In genomic region chr7:116526897-116527296, GRCh38 we compare ENCODE assay signal across 8 cellular contexts. TPM values are rescaled to one million over a fixed set of nuclear protein-coding genes. Genes with fewer than 3 reads are reported as not detected.
DNase-seq lines count a peak whose midpoint lies in the region; ATAC-seq, FAIRE-seq and TF ChIP-seq lines count a peak whose summit lies in the region.

No MANE protein-coding gene starts in this region.

- H3K27me3 ChIP-seq in K562 (ENCODE audit: control insufficient read depth in 2 of 2, insufficient read depth in 2 of 2, low read length in 2 of 2): peaks cover 0 to 7% of the 10 kb centered on the region in 2 experiments; a peak in 2 of 5 replicates
- no peaks in the 10 kb centered on the region for H3K27me3 ChIP-seq in lung (ENCODE audit: control insufficient read depth, insufficient read depth)
- H3K27me3 ChIP-seq in upper lobe of left lung: peaks cover 0 to 3% (median 0%) of the 10 kb centered on the region in 4 donors

- no peaks in the 10 kb centered on the region for H3K36me3 Mint-ChIP-seq in activated naive CD4-positive, alpha-beta T cell treated with anti-CD3 and anti-CD28 coated beads, Interleukin-2, amount 10 ng/mL, durations not matched to agents 7 days and 5 days

- POLR2A ChIA-PET in K562 (lab: Yijun Ruan, JAX): interaction anchor here (0.7 to 1.2 kb wide), 5 partner anchors 25 to 261 kb away, joined by 3 to 9 read pairs (median 4); no protein-coding TSS in a partner anchor

- H2AFZ ChIP-seq in K562 (ENCODE audit: low read depth, low read length): peak overlapping the region; percentile 93

- H3K9me3 ChIP-seq in K562 (replicated peaks; ENCODE audit: control insufficient read depth, insufficient read depth, low read depth, low read length) (no peaks in the 10 kb centered on the region), lung (ENCODE audit: control insufficient read depth in 2 of 2, insufficient read depth in 1 of 2, low read length in 1 of 2) (no peaks in the 10 kb centered on the region), upper lobe of left lung (no peaks in the 10 kb centered on the region)

- no peaks in the 10 kb centered on the region for H4K20me1 ChIP-seq in K562 (replicated peaks; ENCODE audit: control insufficient read depth, insufficient read depth, low read length)

- intact Hi-C loops in K562 (cut with micrococcal nuclease): loop anchor here (1.0 to 2.0 kb wide), 5 partner anchors 62 to 346 kb away; no protein-coding TSS in a partner anchor

- peak overlapping the region; percentile 63 for H3K4me3 Mint-ChIP-seq in activated naive CD4-positive, alpha-beta T cell treated with anti-CD3 and anti-CD28 coated beads, Interleukin-2, amount 10 ng/mL, durations not matched to agents 7 days and 5 days

- H3K9me3 Mint-ChIP-seq in activated naive CD4-positive, alpha-beta T cell treated with anti-CD3 and anti-CD28 coated beads, Interleukin-2, amount 10 ng/mL, durations not matched to agents 7 days and 5 days: no peaks in the 10 kb centered on the region

- H3K9me1 ChIP-seq in K562 (ENCODE audit: control insufficient read depth, insufficient read depth, low read length): no peaks in the 10 kb centered on the region

- no peaks in the 10 kb centered on the region for H3K79me2 ChIP-seq in K562 (ENCODE audit: control insufficient read depth, insufficient read depth, low read length)

- H3K9ac ChIP-seq in K562 (ENCODE audit: insufficient read depth in 1 of 2, low read depth in 2 of 2, low read length in 2 of 2): peak overlapping the region in 1 of 2 experiments; percentile 89; a peak in 1 of 4 replicates

- H3K36me3 ChIP-seq in K562 (ENCODE audit: control insufficient read depth, insufficient read depth, low read length) (no peaks in the 10 kb centered on the region), lung (ENCODE audit: control insufficient read depth in 2 of 2, insufficient read depth in 2 of 2, low read length in 2 of 2) (peaks cover 0 to 5% of the 10 kb centered on the region in 2 donors), upper lobe of left lung (peaks cover 0 to 10% (median 0%) of the 10 kb centered on the region in 4 donors)

- TF ChIP-seq EP300 in K562 (IDR thresholded peaks at IDR 0.05; ENCODE audit: low read length) (no peak), upper lobe of left lung (IDR thresholded peaks at IDR 0.05) (no peak)

- TF ChIP-seq RAD21 in K562 (CRISPR knock-in tag; conservative IDR thresholded peaks at IDR 0.05 in 1 of 2, IDR thresholded peaks at IDR 0.05 in 1 of 2): no peak

- peak overlapping the region; percentile 98 for H3K4me2 ChIP-seq in K562 (ENCODE audit: insufficient read depth, low read length)

- H3K27ac ChIP-seq in K562 (ENCODE audit: extremely low read depth, low read depth, low read length) (no peak overlapping the region), lung (ENCODE audit: low read depth in 1 of 2, low read length in 1 of 2) (peak overlapping the region; percentile 74 to 99), upper lobe of left lung (peak overlapping the region; percentile 89 to 99 (median 94))

- ATAC-seq in K562: no peak
- no peak for ATAC-seq in lung (ENCODE audit: insufficient read depth, low FRiP score)
- no peak for ATAC-seq in upper lobe of left lung (ENCODE audit: low FRiP score in 2 of 2)

- DNase-seq in activated naive CD4-positive, alpha-beta T cell treated with anti-CD3 and anti-CD28 coated beads, Interleukin-2, amount 10 ng/mL, durations not matched to agents 7 days and 5 days: no peak
- no peak for DNase-seq in activated naive CD4-positive, alpha-beta T cell (lab: John Stamatoyannopoulos, UW)
- DNase-seq in K562 (ENCODE audit: extremely low read depth in 1 of 4, low spot score in 3 of 4) (no peak), lung (ENCODE audit: low spot score) (no peak), upper lobe of left lung (no peak), HPDE6-E6E7 (ENCODE audit: extremely low spot score) (no peak)
- DNase-seq in stimulated activated CD4-positive, alpha-beta T cell treated with anti-CD3 and anti-CD28 coated beads, Interleukin-2, amount 100 ng/mL, for 48 hours: no peak
- DNase-seq in stimulated activated CD8-positive, alpha-beta memory T cell treated with anti-CD3 and anti-CD28 coated beads, Interleukin-4, amount 100 ng/mL, for 48 hours: no peak

- H3K27me3 Mint-ChIP-seq in activated naive CD4-positive, alpha-beta T cell treated with anti-CD3 and anti-CD28 coated beads, Interleukin-2, amount 10 ng/mL, durations not matched to agents 7 days and 5 days: peaks cover 70% of the 10 kb centered on the region

- TF ChIP-seq CTCF in K562 (IDR thresholded peaks at IDR 0.05 in 2 of 3, conservative IDR thresholded peaks at IDR 0.05 in 1 of 3; ENCODE audit: insufficient read depth in 2 of 3, low read depth in 1 of 3, low read length in 3 of 3) (no peak), lung (IDR thresholded peaks at IDR 0.05; ENCODE audit: control extremely low read depth, extremely low read depth) (no peak), upper lobe of left lung (IDR thresholded peaks at IDR 0.05) (no peak)

- H3K4me3 ChIP-seq in K562 (no peak overlapping the region), lung (peak overlapping the region; percentile 68), upper lobe of left lung (peak overlapping the region; percentile 38 to 71 (median 58))

- H3K4me1 ChIP-seq in K562 (replicated peaks in 1 of 2; ENCODE audit: control insufficient read depth in 2 of 2, insufficient read depth in 2 of 2, low read length in 2 of 2): peaks cover 21 to 24% of the 10 kb centered on the region in 2 experiments
- peaks cover 6 to 9% of the 10 kb centered on the region in 2 donors for H3K4me1 ChIP-seq in lung (ENCODE audit: control insufficient read depth in 2 of 2, insufficient read depth in 2 of 2, low read length in 2 of 2)
- peaks cover 6 to 42% (median 35%) of the 10 kb centered on the region in 4 donors for H3K4me1 ChIP-seq in upper lobe of left lung

- 24% methylated on average over 5 of the region's 5 CpGs for WGBS in K562 (ENCODE audit: insufficient coverage, low coverage, missing lambda C conversion rate)
- 32 to 37% methylated on average over 5 of the region's 5 CpGs for WGBS in lung, 2 donors
- 27 to 32% methylated on average over 5 of the region's 5 CpGs for WGBS in upper lobe of left lung, 2 donors

- in situ Hi-C loops in K562 (cut with MboI): no loop called here

- no peak for TF ChIP-seq POLR2A in K562 (conservative IDR thresholded peaks at IDR 0.05)
- TF ChIP-seq POLR2A in upper lobe of left lung (IDR thresholded peaks at IDR 0.05): no peak

- peaks cover 27% of the 10 kb centered on the region for H3K4me1 Mint-ChIP-seq in activated naive CD4-positive, alpha-beta T cell treated with anti-CD3 and anti-CD28 coated beads, Interleukin-2, amount 10 ng/mL, durations not matched to agents 7 days and 5 days

- no peak for FAIRE-seq in K562 (lab: Jason Lieb, UNC)

- no TSS peak for BruUV-seq in K562 (replicated peaks; lab: Mats Ljungman, UMichigan)

- no peak overlapping the region for H3K27ac Mint-ChIP-seq in activated naive CD4-positive, alpha-beta T cell treated with anti-CD3 and anti-CD28 coated beads, Interleukin-2, amount 10 ng/mL, durations not matched to agents 7 days and 5 days

- CTCF ChIA-PET in activated naive CD4-positive, alpha-beta T cell treated with anti-CD3 and anti-CD28 coated beads, Interleukin-2, amount 10 ng/mL, durations not matched to agents 7 days and 5 days (lab: Charles Lee): interaction anchor here (0.6 to 3.5 kb wide), 18 partner anchors 13 to 385 kb away, joined by 3 to 24 read pairs (median 6); no protein-coding TSS in a partner anchor
- CTCF ChIA-PET in K562 (lab: Yijun Ruan, JAX; ENCODE audit: low intra/inter-chr PET ratio): interaction anchor here (0.8 to 2.3 kb wide), 4 partner anchors 80 to 354 kb away, joined by 3 to 14 read pairs (median 3); no protein-coding TSS in a partner anchor

RNA-seq across cellular contexts. Expression of gene CAV1, which starts 2.1 kb away (rescaled TPM):
- 0.79 and 1.5 TPM in 2 replicates for total RNA-seq in K562 (2011; cell fraction: chromatin; rRNA removed; ENCODE audit: low replicate concordance)
- 1.2 TPM in 1 of 2 replicates, not detected in the other for total RNA-seq in K562 (2011; cell fraction: nucleolus; rRNA removed)
- 1.5 TPM in 1 of 2 replicates, not detected in the other for total RNA-seq in K562 (2011; cell fraction: nucleoplasm; rRNA removed)
- total RNA-seq in K562 (2014; rRNA removed) (0.08 and 1.1 TPM in 2 replicates), K562 (2014; rRNA removed; fragmentation: Illumina TruSeq; extraction: Trizol) (0.16 and 0.29 TPM in 2 replicates), K562 (2015; rRNA removed; fragmentation: Illumina TruSeq; extraction: Trizol) (0.40 and 0.64 TPM in 2 replicates), K562 (2021) (1.0 and 1.5 TPM in 2 replicates), lung (100 to 1,000 TPM; 460 to 616 TPM), upper lobe of left lung (100 to 1,000 TPM; 207 to 951 (median 552) TPM)
- polyA plus RNA-seq in K562 (2011; rRNA removed) (1.5 and 2.5 TPM in 2 replicates), K562 (2014; fragmentation: Illumina TruSeq; extraction: Trizol) (0.62 and 0.86 TPM in 2 replicates), K562 (2014; fragmentation: Nextera tagmentation; extraction: Ambion mirVana) (under 1 TPM; 0.63 to 0.82 TPM), K562 (2014; rRNA removed) (0.08 and 0.49 TPM in 2 replicates), lung (100 to 1,000 TPM; 121 to 187 TPM)
- 4.8 and 4.9 TPM in 2 replicates for polyA plus RNA-seq in K562 (2011; cell fraction: cytosol; rRNA removed)
- polyA plus RNA-seq in K562 (2011; cell fraction: nucleus; rRNA removed): 1.9 and 3.3 TPM in 2 replicates
- 0.51 and 0.55 TPM in 2 replicates for polyA plus RNA-seq in K562 (2012)
- polyA minus RNA-seq in K562 (2011; rRNA and poly(A)+ RNA removed): 3.4 and 5.0 TPM in 2 replicates
- polyA minus RNA-seq in K562 (2011; cell fraction: cytosol; rRNA and poly(A)+ RNA removed): 0.76 and 2.1 TPM in 2 replicates
- polyA minus RNA-seq in K562 (2011; cell fraction: nucleus; rRNA and poly(A)+ RNA removed): 1.00 and 1.2 TPM in 2 replicates

RNA-seq across cellular contexts. Expression of gene CAV2, which starts 27.4 kb away (rescaled TPM):
- total RNA-seq in K562 (2011; cell fraction: chromatin; rRNA removed; ENCODE audit: low replicate concordance): 38.0 and 48.6 TPM in 2 replicates
- total RNA-seq in K562 (2011; cell fraction: nucleolus; rRNA removed): 45.0 and 46.4 TPM in 2 replicates
- total RNA-seq in K562 (2011; cell fraction: nucleoplasm; rRNA removed): 52.1 and 67.7 TPM in 2 replicates
- 30.0 and 32.4 TPM in 2 replicates for total RNA-seq in K562 (2014; rRNA removed)
- 43.0 and 50.7 TPM in 2 replicates for total RNA-seq in K562 (2014; rRNA removed; fragmentation: Illumina TruSeq; extraction: Trizol)
- total RNA-seq in K562 (2015; rRNA removed; fragmentation: Illumina TruSeq; extraction: Trizol): 43.9 and 49.3 TPM in 2 replicates
- 36.4 and 38.3 TPM in 2 replicates for total RNA-seq in K562 (2021)
- polyA plus RNA-seq in K562 (2011; rRNA removed): 109 and 137 TPM in 2 replicates
- 80.8 and 129 TPM in 2 replicates for polyA plus RNA-seq in K562 (2011; cell fraction: cytosol; rRNA removed)
- 57.6 and 71.3 TPM in 2 replicates for polyA plus RNA-seq in K562 (2011; cell fraction: nucleus; rRNA removed)
- 25.3 and 39.5 TPM in 2 replicates for polyA plus RNA-seq in K562 (2012)
- 34.1 and 41.4 TPM in 2 replicates for polyA plus RNA-seq in K562 (2014; fragmentation: Illumina TruSeq; extraction: Trizol)
- 10 to 100 TPM; 16.1 to 16.5 TPM for polyA plus RNA-seq in K562 (2014; fragmentation: Nextera tagmentation; extraction: Ambion mirVana)
- 30.3 and 31.8 TPM in 2 replicates for polyA plus RNA-seq in K562 (2014; rRNA removed)
- 119 and 144 TPM in 2 replicates for polyA minus RNA-seq in K562 (2011; rRNA and poly(A)+ RNA removed)
- polyA minus RNA-seq in K562 (2011; cell fraction: cytosol; rRNA and poly(A)+ RNA removed): 58.1 and 68.9 TPM in 2 replicates
- 39.6 and 59.2 TPM in 2 replicates for polyA minus RNA-seq in K562 (2011; cell fraction: nucleus; rRNA and poly(A)+ RNA removed)
- 100 to 1,000 TPM; 143 to 214 TPM for total RNA-seq in lung
- polyA plus RNA-seq in lung: 10 to 100 TPM; 57.9 to 68.5 TPM
- 100 to 1,000 TPM in 5 of 6 donors, 10 to 100 TPM in 1; 56.6 to 385 (median 183) TPM for total RNA-seq in upper lobe of left lung

Comparison
In these comparisons a context has a peak if more than half of its experiments do, and no peak if none do; other contexts are left out.
1. RNA of gene CAV1, which starts 2.1 kb away (total RNA-seq): 460 to 616 TPM in lung and 207 to 951 TPM in upper lobe of left lung; 0.08 to 1.5 TPM in K562; every median in the first group is over 10 times any median in the second.